Comparison of ENCODE assay signal across 20 cellular contexts in the genomic region with DNA sequence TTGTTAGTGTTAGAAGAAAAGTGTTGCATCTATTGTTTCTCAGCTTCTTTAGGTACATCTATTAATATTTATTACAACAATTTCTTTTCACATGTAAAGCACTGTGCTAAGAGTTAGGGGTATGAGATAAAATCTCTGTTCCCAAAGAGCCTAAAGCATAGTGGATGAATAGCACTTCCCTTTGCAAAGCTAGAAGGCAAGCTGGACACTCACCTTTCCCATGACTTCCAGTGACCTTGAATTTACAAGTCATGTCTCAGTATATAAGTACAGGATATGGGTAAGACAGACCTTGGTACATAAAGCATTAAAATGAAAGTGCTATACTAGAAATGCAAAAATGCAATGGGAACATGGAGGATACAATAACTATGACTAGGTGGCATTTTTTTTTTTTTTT. TPM values are rescaled to one million over a fixed set of nuclear protein-coding genes. Genes with fewer than 3 reads are reported as not detected.
DNase-seq lines count a peak whose midpoint lies in the region; ATAC-seq, FAIRE-seq and TF ChIP-seq lines count a peak whose summit lies in the region.
"Had no signal": no experiment of that assay in that cellular context is flagged by ENCODE, and none has a peak within 500 bp of the region (broad histone marks: within the 10 kb centered on the region; RNA-seq: fewer than 3 reads in every experiment).

No MANE protein-coding gene starts in this region.

- TF ChIP-seq CTCF in 22Rv1 (IDR thresholded peaks at IDR 0.05): no peak

- no peak for ATAC-seq in HG03469 (IDR thresholded peaks at IDR 0.05; ENCODE audit: unreplicated experiment)
- ATAC-seq: CD8-positive, alpha-beta T cell; GM23338 had no signal

- H3K27ac ChIP-seq in 22Rv1: peak overlapping the region; percentile 68
- H3K27ac ChIP-seq: BLaER1 treated with 17β-estradiol and CSF1 and Interleukin-3, amounts not matched to agents 10 nM and 100 nM had no signal

- FAIRE-seq in RCC 7860 (lab: Jason Lieb, UNC): no peak
- FAIRE-seq: G401.6, GM12891, H54, HepG2 had no signal

- DNase-seq in M059J (ENCODE audit: low read depth): peak; percentile 60
- peak; percentile 26 for DNase-seq in RCC 7860 (ENCODE audit: low spot score)
- peak; percentile 21 for DNase-seq in kidney tubule cell (ENCODE audit: low spot score)
- no peak for DNase-seq in RKO (ENCODE audit: low spot score)
- no peak for DNase-seq in activated T-cell treated with anti-CD3 and anti-CD28 coated beads for 4 hours
- DNase-seq: 8988T; CD8-positive, alpha-beta T cell; DMS 273 treated with DMSO at 0.1 percent for 48 hours; DMS53; DND-41; HCEC 1CT had no signal

RNA-seq across cellular contexts. Expression of gene CNNM1, which starts 8.8 kb away (rescaled TPM):
- 1.6 and 2.4 TPM in 2 replicates for total RNA-seq in M059J (2014; rRNA removed; shearing (Covaris generic))
- total RNA-seq: B cell; CD8-positive, alpha-beta T cell had no signal

Comparison
In these comparisons a context has a peak if more than half of its experiments do, and no peak if none do; other contexts are left out.
1. DNase-seq: peak in M059J (single experiment), RCC 7860 (single experiment) and kidney tubule cell (single experiment); none in RKO (single experiment) and activated T-cell treated with anti-CD3 and anti-CD28 coated beads for 4 hours (single experiment).